ENCODE assay signal across 8 cellular contexts in the genomic region with DNA sequence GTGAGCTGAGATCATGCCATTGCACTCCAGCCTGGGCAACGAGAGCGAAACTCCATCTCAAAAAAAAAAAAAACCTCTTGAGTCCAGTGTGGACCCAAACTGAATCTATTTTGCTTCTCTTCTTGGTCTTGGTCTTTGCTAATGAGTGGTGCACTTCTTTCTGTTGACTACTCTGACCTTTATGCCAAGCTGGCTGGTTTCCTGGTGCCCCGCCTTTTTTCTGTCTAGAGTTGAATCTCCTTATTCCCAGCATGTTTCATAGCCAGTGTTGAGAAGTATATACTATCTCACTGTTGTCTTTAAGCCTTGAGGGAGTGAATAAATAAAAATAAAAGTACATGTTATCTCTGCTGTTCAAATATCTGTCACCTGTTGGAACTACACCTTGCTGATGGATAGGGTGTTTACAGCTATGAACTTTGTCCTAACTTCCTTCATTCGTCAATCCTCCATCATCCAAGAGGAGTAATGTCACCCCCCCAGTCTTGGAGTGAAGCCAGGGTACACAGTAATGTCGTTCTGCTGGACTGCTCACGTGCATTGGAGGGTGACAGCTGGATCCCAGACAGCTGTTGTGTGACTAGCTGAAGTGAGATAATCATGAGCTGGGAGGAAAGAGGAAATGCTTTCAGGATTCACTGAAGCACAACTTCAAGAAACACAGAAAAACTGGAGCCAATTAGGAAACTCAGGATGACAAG.
DNase-seq lines count a peak whose midpoint lies in the region; ATAC-seq and TF ChIP-seq lines count a peak whose summit lies in the region.

No MANE protein-coding gene starts in this region.

- H3K36me3 ChIP-seq in ovary = no peaks in the 10 kb centered on the region

- H3K4me3 ChIP-seq in fibroblast of pulmonary artery (replicated peaks; ENCODE audit: low read depth, low read length) = no peak overlapping the region
- no peak overlapping the region for H3K4me3 ChIP-seq in ovary

- DNase-seq in NCI-H345 treated with DMSO at 0.1 percent for 48 hours (lab: John Stamatoyannopoulos, UW; ENCODE audit: unreplicated experiment) (peak; percentile 33), fibroblast of pulmonary artery (ENCODE audit: low read depth) (peak; percentile 93), smooth muscle cell of the brain vasculature (ENCODE audit: low read depth, low spot score) (peak; percentile 18), NOMO-1 (lab: John Stamatoyannopoulos, UW; ENCODE audit: unreplicated experiment in 2 of 2) (no peak), ovary (no peak)
- DNase-seq in activated naive CD4-positive, alpha-beta T cell (lab: John Stamatoyannopoulos, UW) = no peak
- no peak for DNase-seq in activated CD8-positive, alpha-beta memory T cell treated with anti-CD3 and anti-CD28 coated beads for 24 hours

- no peaks in the 10 kb centered on the region for H3K4me1 ChIP-seq in ovary (ENCODE audit: insufficient read depth)

- no peak for TF ChIP-seq EP300 in ovary (IDR thresholded peaks at IDR 0.05)

- ATAC-seq in GM21360 (IDR thresholded peaks at IDR 0.05; ENCODE audit: unreplicated experiment) = peak; percentile 60

- no peaks in the 10 kb centered on the region for H3K9me3 ChIP-seq in ovary

- TF ChIP-seq CTCF in fibroblast of pulmonary artery (IDR thresholded peaks at IDR 0.05; ENCODE audit: low read length, missing control alignments) (no peak), ovary (IDR thresholded peaks at IDR 0.05) (no peak)

- 44 to 50% (median 46%) methylated on average over 6 of the region's 6 CpGs for WGBS in ovary, 3 donors

- no peaks in the 10 kb centered on the region for H3K27me3 ChIP-seq in ovary

- no peak for TF ChIP-seq POLR2A in ovary (IDR thresholded peaks at IDR 0.05)

- intact Hi-C loops in ovary (cut with DNase I) = loop anchor here in 1 of 4 donors (2.0 kb wide), 1 partner anchor 48 kb away; no protein-coding TSS in a partner anchor

- H3K27ac ChIP-seq in ovary = no peak overlapping the region

Comparison
In these comparisons a context has a peak if more than half of its experiments do, and no peak if none do; other contexts are left out.
1. DNase-seq: peak in NCI-H345 treated with DMSO at 0.1 percent for 48 hours (single experiment), fibroblast of pulmonary artery (single experiment) and smooth muscle cell of the brain vasculature (single experiment); none in NOMO-1 (0 of 2), ovary (0 of 5), activated naive CD4-positive, alpha-beta T cell (0 of 4) and activated CD8-positive, alpha-beta memory T cell treated with anti-CD3 and anti-CD28 coated beads for 24 hours (single experiment).